34 cellular contexts compared by ENCODE assay signal in genomic region chr3:80086426-80086825, GRCh38.
"Had no signal": no experiment of that assay in that cellular context is flagged by ENCODE, and none has a peak within 500 bp of the region (broad histone marks: within the 10 kb centered on the region; RNA-seq: fewer than 3 reads in every experiment).

No MANE protein-coding gene starts in this region.

- H3K36me3 ChIP-seq: MG63 had no signal

- H3K4me3 ChIP-seq: MG63 had no signal

- H3K9me3 ChIP-seq: MG63 had no signal

- H3K27ac ChIP-seq: KMS-11 had no signal

- H3K9ac ChIP-seq: KMS-11 had no signal

- H3K27me3 ChIP-seq: MG63 had no signal

- DNase-seq: Karpas-422, Kasumi-1, KG1, MG63, MM.1S, MV-4-11, NCI-H1048, NCI-H1092, NCI-H1092 treated with DMSO at 0.1 percent for 48 hours, NCI-H1105, NCI-H1105 treated with DMSO at 0.1 percent for 48 hours, NCI-H1417, NCI-H1417 treated with DMSO at 0.1 percent for 48 hours, NCI-H1436, NCI-H1436 treated with DMSO at 0.1 percent for 48 hours, NCI-H146, NCI-H1694, NCI-H1694 treated with DMSO at 0.1 percent for 48 hours, NCI-H187, NCI-H187 treated with DMSO at 0.1 percent for 48 hours, NCI-H1930, NCI-H2029, NCI-H2029 treated with DMSO at 0.1 percent for 48 hours, NCI-H2081, NCI-H2081 treated with DMSO at 0.1 percent for 48 hours, NCI-H2107, NCI-H2171, NCI-H2171 treated with DMSO at 0.1 percent for 48 hours, NCI-H2227 treated with DMSO at 0.1 percent for 48 hours, NCI-H226, NCI-H345, NCI-H446, NCI-H446 treated with DMSO at 0.1 percent for 48 hours had no signal

- H3K4me2 ChIP-seq: KMS-11 had no signal
